17 cellular contexts compared by ENCODE assay signal in genomic region chr1:147569587-147570241, GRCh38. TPM values are rescaled to one million over a fixed set of nuclear protein-coding genes. Genes with fewer than 3 reads are reported as not detected.
A peak's percentile ranks its signal among the peaks of the same experiment; 100 is the strongest.
DNase-seq lines count a peak whose midpoint lies in the region; ATAC-seq and TF ChIP-seq lines count a peak whose summit lies in the region.
"Had no signal": no experiment of that assay in that cellular context is flagged by ENCODE, and none has a peak within 500 bp of the region (broad histone marks: within the 10 kb centered on the region; RNA-seq: fewer than 3 reads in every experiment).

No MANE protein-coding gene starts in this region.

- no peak overlapping the region for H2BK5ac ChIP-seq in trophoblast cell (ENCODE audit: low read depth, low read length, poor library complexity)

- intact Hi-C loops in activated CD8-positive, alpha-beta T cell treated with anti-CD3 and anti-CD28 coated beads for 36 hours (cut with micrococcal nuclease) = no loop called here

- no peak overlapping the region for H4K8ac ChIP-seq in trophoblast cell (ENCODE audit: low read depth, low read length)

- H3K79me2 ChIP-seq in trophoblast cell (ENCODE audit: control insufficient read depth, insufficient read depth, low read length, poor library complexity) = no peaks in the 10 kb centered on the region

- H2BK120ac ChIP-seq in trophoblast cell (ENCODE audit: insufficient read depth, low read length, poor library complexity) = no peak overlapping the region

- POLR2A ChIA-PET in activated CD8-positive, alpha-beta T cell treated with anti-CD3 and anti-CD28 coated beads for 36 hours (lab: Charles Lee) = interaction anchor here (1.4 to 1.9 kb wide), 4 partner anchors 20 to 29 kb away, joined by 3 to 5 read pairs (median 4); no protein-coding TSS in a partner anchor
- POLR2A ChIA-PET in activated CD8-positive, alpha-beta T cell treated with anti-CD3 and anti-CD28 coated beads, Interleukin-2, amount 10 ng/mL, durations not matched to agents 7 days and 5 days (lab: Charles Lee) = interaction anchor here (0.7 kb wide), 1 partner anchor 11 kb away, joined by 5 read pairs; no protein-coding TSS in a partner anchor

- no peak for DNase-seq in activated CD8-positive, alpha-beta T cell treated with anti-CD3 and anti-CD28 coated beads for 36 hours
- no peak for DNase-seq in activated CD8-positive, alpha-beta T cell treated with anti-CD3 and anti-CD28 coated beads, Interleukin-2, amount 10 ng/mL, durations not matched to agents 7 days and 5 days
- peak; percentile 31 to 72 for DNase-seq in trophoblast cell
- DNase-seq: DMS 273 treated with DMSO at 0.1 percent for 48 hours, H7, NCI-H1092, NCI-H146, NCI-H2081, NCI-H82, PC-3 had no signal

- peaks cover 1% of the 10 kb centered on the region for H3K27me3 Mint-ChIP-seq in activated CD8-positive, alpha-beta T cell treated with anti-CD3 and anti-CD28 coated beads for 36 hours
- H3K27me3 Mint-ChIP-seq in activated CD8-positive, alpha-beta T cell treated with anti-CD3 and anti-CD28 coated beads, Interleukin-2, amount 10 ng/mL, durations not matched to agents 7 days and 5 days (ENCODE audit: low read depth) = peaks cover 4% of the 10 kb centered on the region
- no peaks in the 10 kb centered on the region for H3K27me3 Mint-ChIP-seq in activated naive CD8-positive, alpha-beta T cell

- no peak overlapping the region for H4K12ac ChIP-seq in trophoblast cell (ENCODE audit: low read depth, low read length)

- H3K27ac ChIP-seq in BLaER1 = no peak overlapping the region
- no peak overlapping the region for H3K27ac ChIP-seq in trophoblast cell (ENCODE audit: low read depth, low read length)
- H3K27ac ChIP-seq: A549, C4-2B, RWPE1 had no signal

- TF ChIP-seq CTCF in activated CD8-positive, alpha-beta T cell treated with anti-CD3 and anti-CD28 coated beads for 36 hours (IDR thresholded peaks at IDR 0.05) = no peak

- H3K4me1 Mint-ChIP-seq in activated CD8-positive, alpha-beta T cell treated with anti-CD3 and anti-CD28 coated beads for 36 hours (ENCODE audit: low read depth) = peaks cover 32% of the 10 kb centered on the region
- peaks cover 16% of the 10 kb centered on the region for H3K4me1 Mint-ChIP-seq in activated CD8-positive, alpha-beta T cell treated with anti-CD3 and anti-CD28 coated beads, Interleukin-2, amount 10 ng/mL, durations not matched to agents 7 days and 5 days (ENCODE audit: low read depth)
- peaks cover 28% of the 10 kb centered on the region for H3K4me1 Mint-ChIP-seq in activated naive CD8-positive, alpha-beta T cell (ENCODE audit: low read depth)

- H3K4me1 ChIP-seq in BLaER1 (peaks cover 23% of the 10 kb centered on the region), trophoblast cell (ENCODE audit: control insufficient read depth in 1 of 2, insufficient read depth in 2 of 2, low read length in 2 of 2) (peaks cover 0 to 3% of the 10 kb centered on the region in 2 experiments)
- H3K4me1 ChIP-seq: A549 had no signal

- H3K4me3 ChIP-seq in BLaER1 = no peak overlapping the region
- no peak overlapping the region for H3K4me3 ChIP-seq in trophoblast cell (ENCODE audit: low read depth, low read length)
- H3K4me3 ChIP-seq: A549 had no signal

- H3K36me3 ChIP-seq in BLaER1 (no peaks in the 10 kb centered on the region), trophoblast cell (ENCODE audit: control insufficient read depth in 1 of 2, insufficient read depth in 2 of 2, low read length in 2 of 2) (no peaks in the 10 kb centered on the region)

- peak overlapping the region; percentile 18 for H3K4me3 Mint-ChIP-seq in activated CD8-positive, alpha-beta T cell treated with anti-CD3 and anti-CD28 coated beads for 36 hours
- no peak overlapping the region for H3K4me3 Mint-ChIP-seq in activated CD8-positive, alpha-beta T cell treated with anti-CD3 and anti-CD28 coated beads, Interleukin-2, amount 10 ng/mL, durations not matched to agents 7 days and 5 days
- H3K4me3 Mint-ChIP-seq in activated naive CD8-positive, alpha-beta T cell = peak overlapping the region; percentile 69

- no peak overlapping the region for H2AFZ ChIP-seq in trophoblast cell (ENCODE audit: insufficient read depth, low read length, poor library complexity)

- H3K79me1 ChIP-seq in trophoblast cell (ENCODE audit: low read length) = no peaks in the 10 kb centered on the region

- H3K27ac Mint-ChIP-seq in activated CD8-positive, alpha-beta T cell treated with anti-CD3 and anti-CD28 coated beads for 36 hours = peak overlapping the region; percentile 89
- H3K27ac Mint-ChIP-seq in activated CD8-positive, alpha-beta T cell treated with anti-CD3 and anti-CD28 coated beads, Interleukin-2, amount 10 ng/mL, durations not matched to agents 7 days and 5 days = no peak overlapping the region
- H3K27ac Mint-ChIP-seq in activated naive CD8-positive, alpha-beta T cell = peak overlapping the region; percentile 94

- H3K9me3 Mint-ChIP-seq in activated CD8-positive, alpha-beta T cell treated with anti-CD3 and anti-CD28 coated beads for 36 hours = no peaks in the 10 kb centered on the region
- H3K9me3 Mint-ChIP-seq in activated CD8-positive, alpha-beta T cell treated with anti-CD3 and anti-CD28 coated beads, Interleukin-2, amount 10 ng/mL, durations not matched to agents 7 days and 5 days (ENCODE audit: insufficient read depth) = no peaks in the 10 kb centered on the region
- no peaks in the 10 kb centered on the region for H3K9me3 Mint-ChIP-seq in activated naive CD8-positive, alpha-beta T cell (ENCODE audit: low read depth)

- H4K91ac ChIP-seq in trophoblast cell (ENCODE audit: low read depth, low read length) = no peak overlapping the region

- peaks cover 6% of the 10 kb centered on the region for H3K36me3 Mint-ChIP-seq in activated CD8-positive, alpha-beta T cell treated with anti-CD3 and anti-CD28 coated beads for 36 hours (ENCODE audit: low read depth)
- no peaks in the 10 kb centered on the region for H3K36me3 Mint-ChIP-seq in activated CD8-positive, alpha-beta T cell treated with anti-CD3 and anti-CD28 coated beads, Interleukin-2, amount 10 ng/mL, durations not matched to agents 7 days and 5 days (ENCODE audit: low read depth)
- peaks cover 22% of the 10 kb centered on the region for H3K36me3 Mint-ChIP-seq in activated naive CD8-positive, alpha-beta T cell

- H3K4me2 ChIP-seq in BLaER1 (peak overlapping the region; percentile 0; the same call in 1 of the 2 replicates), trophoblast cell (ENCODE audit: low read length) (no peak overlapping the region)
- H3K4me2 ChIP-seq: A549 had no signal

- ATAC-seq in activated CD8-positive, alpha-beta T cell treated with anti-CD3 and anti-CD28 coated beads for 36 hours = peak; percentile 74
- ATAC-seq in activated CD8-positive, alpha-beta T cell treated with anti-CD3 and anti-CD28 coated beads, Interleukin-2, amount 10 ng/mL, durations not matched to agents 7 days and 5 days = no peak
- ATAC-seq in GM19023 (IDR thresholded peaks at IDR 0.05; ENCODE audit: unreplicated experiment) = no peak
- ATAC-seq in GM18867 (IDR thresholded peaks at IDR 0.05; ENCODE audit: unreplicated experiment) = no peak
- ATAC-seq: A549, PC-3 had no signal

- no peaks in the 10 kb centered on the region for H3K9me3 ChIP-seq in BLaER1
- H3K9me3 ChIP-seq in trophoblast cell (ENCODE audit: insufficient read depth, low read depth, low read length) = no peaks in the 10 kb centered on the region
- H3K9me3 ChIP-seq: A549 had no signal

- WGBS in trophoblast cell (ENCODE audit: extremely low coverage, insufficient coverage, insufficient read length) = no CpG with 5 or more reads among the region's 4 CpGs

- CTCF ChIA-PET in activated CD8-positive, alpha-beta T cell treated with anti-CD3 and anti-CD28 coated beads for 36 hours (lab: Charles Lee) = interaction anchor here (1.1 kb wide), 1 partner anchor 10 kb away, joined by 3 read pairs; no protein-coding TSS in a partner anchor
- CTCF ChIA-PET in activated CD8-positive, alpha-beta T cell treated with anti-CD3 and anti-CD28 coated beads, Interleukin-2, amount 10 ng/mL, durations not matched to agents 7 days and 5 days (lab: Charles Lee) = interaction anchor here (0.7 to 1.8 kb wide), 7 partner anchors 10 to 42 kb away, joined by 3 to 6 read pairs (median 3); no protein-coding TSS in a partner anchor

- no peak overlapping the region for H3K23ac ChIP-seq in trophoblast cell (ENCODE audit: low read length)

- H2BK12ac ChIP-seq in trophoblast cell (ENCODE audit: low read length) = no peak overlapping the region

- no peak overlapping the region for H2AK5ac ChIP-seq in trophoblast cell (ENCODE audit: low read length)

- H3K4ac ChIP-seq in trophoblast cell (ENCODE audit: low read depth, low read length) = no peak overlapping the region

- H3K27me3 ChIP-seq in BLaER1 (no peaks in the 10 kb centered on the region), trophoblast cell (ENCODE audit: insufficient read depth, low read length) (no peaks in the 10 kb centered on the region)

- H3K14ac ChIP-seq in trophoblast cell (ENCODE audit: low read length) = no peak overlapping the region

- H3K9ac ChIP-seq in BLaER1 (no peak overlapping the region), trophoblast cell (ENCODE audit: low read length) (no peak overlapping the region)

- H3K18ac ChIP-seq in trophoblast cell (ENCODE audit: low read length) = no peak overlapping the region

- H4K20me1 ChIP-seq in BLaER1 = no peaks in the 10 kb centered on the region

RNA-seq across cellular contexts. Expression of gene BCL9, which starts 28.4 kb away (rescaled TPM):
- 10 to 100 TPM; 30.9 to 34.3 TPM for total RNA-seq in activated CD8-positive, alpha-beta T cell treated with anti-CD3 and anti-CD28 coated beads for 36 hours
- 10 to 100 TPM; 20.3 to 23.7 TPM for total RNA-seq in activated CD8-positive, alpha-beta T cell treated with anti-CD3 and anti-CD28 coated beads, Interleukin-2, amount 10 ng/mL, durations not matched to agents 7 days and 5 days
- 15.8 and 16.4 TPM in 2 replicates for polyA plus RNA-seq in trophoblast cell (2013)

Comparison
In these comparisons a context has a peak if more than half of its experiments do, and no peak if none do; other contexts are left out.
1. DNase-seq: peak in trophoblast cell (2 of 2); none in activated CD8-positive, alpha-beta T cell treated with anti-CD3 and anti-CD28 coated beads for 36 hours (single experiment) and activated CD8-positive, alpha-beta T cell treated with anti-CD3 and anti-CD28 coated beads, Interleukin-2, amount 10 ng/mL, durations not matched to agents 7 days and 5 days (single experiment).